ENCODE assay signal across 19 cellular contexts in the genomic region with DNA sequence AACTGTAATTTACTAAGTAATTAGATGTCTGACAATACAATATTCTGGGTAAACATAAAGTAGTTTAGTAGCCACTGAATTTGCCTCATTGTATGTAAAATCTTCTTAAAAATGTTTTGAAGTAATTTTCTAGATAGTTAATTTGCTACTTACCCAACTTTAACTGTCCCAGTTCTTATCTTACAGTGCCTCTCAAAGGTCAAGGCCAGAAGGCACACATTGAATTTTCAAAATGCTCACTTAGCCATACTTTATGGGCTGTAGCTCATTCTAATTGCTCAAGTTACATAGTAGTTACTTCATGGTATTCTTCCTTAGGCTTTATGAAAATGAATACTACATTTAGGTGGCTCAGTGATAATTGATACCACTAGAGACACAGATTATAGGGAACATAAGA.
DNase-seq lines count a peak whose midpoint lies in the region; ATAC-seq, FAIRE-seq and TF ChIP-seq lines count a peak whose summit lies in the region.
"Had no signal": no experiment of that assay in that cellular context is flagged by ENCODE, and none has a peak within 500 bp of the region (broad histone marks: within the 10 kb centered on the region; RNA-seq: fewer than 3 reads in every experiment).

No MANE protein-coding gene starts in this region.

- no peaks in the 10 kb centered on the region for H3K27me3 ChIP-seq in GM23338 (ENCODE audit: insufficient read depth)
- H3K27me3 ChIP-seq in RWPE2 (ENCODE audit: insufficient read depth, poor library complexity, severe bottlenecking): no peaks in the 10 kb centered on the region
- H3K27me3 ChIP-seq: esophagus muscularis mucosa, vagina had no signal

- H3K4me1 ChIP-seq in GM23338 (ENCODE audit: insufficient read depth) (no peaks in the 10 kb centered on the region), RWPE2 (ENCODE audit: insufficient read depth, poor library complexity, severe bottlenecking) (no peaks in the 10 kb centered on the region), kidney (ENCODE audit: control insufficient read depth in 1 of 2, insufficient read depth in 1 of 2, low read depth in 1 of 2, low read length in 2 of 2) (no peaks in the 10 kb centered on the region), mucosa of descending colon (ENCODE audit: low read depth) (no peaks in the 10 kb centered on the region)
- H3K4me1 ChIP-seq: esophagus muscularis mucosa, vagina had no signal

- peaks cover 3% of the 10 kb centered on the region; the same call in 1 of the 3 replicates for H3K9me3 Mint-ChIP-seq in GM23338

- FAIRE-seq in kidney (lab: Jason Lieb, UNC): no peak
- FAIRE-seq: astrocyte, GM18507 had no signal

- H3K4me3 Mint-ChIP-seq in GM23338: no peak overlapping the region
- H3K4me3 Mint-ChIP-seq: CD8-positive, alpha-beta memory T cell had no signal

- peak; percentile 31 for TF ChIP-seq CTCF in 22Rv1 (IDR thresholded peaks at IDR 0.05)
- peak; percentile 48 to 54 for TF ChIP-seq CTCF in GM23338 (conservative IDR thresholded peaks at IDR 0.05; ENCODE audit: low read depth in 2 of 2)
- TF ChIP-seq CTCF in RWPE2 (IDR thresholded peaks at IDR 0.05; ENCODE audit: poor library complexity, severe bottlenecking): peak; percentile 9
- TF ChIP-seq CTCF in fibroblast of villous mesenchyme (IDR thresholded peaks at IDR 0.05; ENCODE audit: insufficient read depth, low read depth, low read length): no peak
- TF ChIP-seq CTCF in kidney (IDR thresholded peaks at IDR 0.05; ENCODE audit: borderline replicate concordance, extremely low read depth, insufficient read depth): no peak
- no peak for TF ChIP-seq CTCF in mucosa of descending colon (IDR thresholded peaks at IDR 0.05)

- no peak for DNase-seq in GM23338 (ENCODE audit: low spot score)
- DNase-seq in RWPE2 (ENCODE audit: low spot score): no peak
- DNase-seq in fibroblast of villous mesenchyme (ENCODE audit: low read depth): peak; percentile 5
- no peak for DNase-seq in kidney
- no peak for DNase-seq in mucosa of descending colon
- DNase-seq: activated naive CD4-positive, alpha-beta T cell; CD8-positive, alpha-beta memory T cell; cortex of kidney; NCI-H2227 treated with DMSO at 0.1 percent for 48 hours; nucleus accumbens; stimulated activated CD4-positive, alpha-beta T cell treated with anti-CD3 and anti-CD28 coated beads, Interleukin-4, amount 100 ng/mL, for 1 hour; substantia nigra had no signal

- H3K27ac Mint-ChIP-seq in GM23338: no peak overlapping the region
- H3K27ac Mint-ChIP-seq: CD8-positive, alpha-beta memory T cell had no signal

- H3K27ac ChIP-seq in 22Rv1: no peak overlapping the region
- no peak overlapping the region for H3K27ac ChIP-seq in GM23338 (ENCODE audit: low read depth)
- H3K27ac ChIP-seq in RWPE2 (ENCODE audit: poor library complexity, severe bottlenecking): no peak overlapping the region
- H3K27ac ChIP-seq in kidney (ENCODE audit: low read depth in 2 of 2, low read length in 2 of 2): no peak overlapping the region
- H3K27ac ChIP-seq: esophagus muscularis mucosa, vagina had no signal

- H3F3A ChIP-seq in GM23338 (replicated peaks; ENCODE audit: low read depth): no peaks in the 10 kb centered on the region

- no peaks in the 10 kb centered on the region for H3K4me1 Mint-ChIP-seq in GM23338
- H3K4me1 Mint-ChIP-seq: CD8-positive, alpha-beta memory T cell had no signal

- ATAC-seq in GM23338 (no peak; the same call in 2 of the 3 replicates), RWPE2 (ENCODE audit: low read depth) (no peak), GM18498 (IDR thresholded peaks at IDR 0.05; ENCODE audit: unreplicated experiment) (no peak), mucosa of descending colon (no peak), HG03039 (IDR thresholded peaks at IDR 0.05; ENCODE audit: unreplicated experiment) (no peak)

- H3K9me3 ChIP-seq in RWPE2 (ENCODE audit: severe bottlenecking) (no peaks in the 10 kb centered on the region), kidney (ENCODE audit: control insufficient read depth in 1 of 2, low read length in 2 of 2) (no peaks in the 10 kb centered on the region), mucosa of descending colon (peaks cover 4% of the 10 kb centered on the region)
- H3K9me3 ChIP-seq: esophagus muscularis mucosa, vagina had no signal

- intact Hi-C loops in kidney (cut with DNase I): no loop called here
- intact Hi-C loops in mucosa of descending colon (cut with DNase I, micrococcal nuclease): no loop called here

- no peaks in the 10 kb centered on the region for H4K20me1 ChIP-seq in GM23338 (replicated peaks; ENCODE audit: insufficient read depth)

- H3K9ac ChIP-seq in kidney (ENCODE audit: low read length in 2 of 2): no peak overlapping the region

- H3K79me2 ChIP-seq in GM23338 (replicated peaks; ENCODE audit: insufficient read depth): no peaks in the 10 kb centered on the region

- no peak overlapping the region; the same call in 1 of the 2 replicates for H2AFZ ChIP-seq in GM23338

- H3K36me3 ChIP-seq in GM23338 (ENCODE audit: insufficient read depth): no peaks in the 10 kb centered on the region
- H3K36me3 ChIP-seq in RWPE2 (ENCODE audit: low read depth): no peaks in the 10 kb centered on the region
- no peaks in the 10 kb centered on the region for H3K36me3 ChIP-seq in kidney (ENCODE audit: control insufficient read depth in 1 of 2, insufficient read depth in 2 of 2, low read length in 2 of 2)
- H3K36me3 ChIP-seq in mucosa of descending colon (ENCODE audit: low read depth): no peaks in the 10 kb centered on the region
- H3K36me3 ChIP-seq: esophagus muscularis mucosa, vagina had no signal

- no peak overlapping the region for H3K4me3 ChIP-seq in GM23338
- H3K4me3 ChIP-seq in RWPE2 (ENCODE audit: severe bottlenecking): no peak overlapping the region
- H3K4me3 ChIP-seq in fibroblast of villous mesenchyme (ENCODE audit: low read depth, low read length): no peak overlapping the region
- H3K4me3 ChIP-seq in kidney (ENCODE audit: low read length in 2 of 2): no peak overlapping the region
- H3K4me3 ChIP-seq in mucosa of descending colon: no peak overlapping the region
- H3K4me3 ChIP-seq: esophagus muscularis mucosa, vagina had no signal

- no peaks in the 10 kb centered on the region for H3K27me3 Mint-ChIP-seq in GM23338 (ENCODE audit: insufficient read depth, low read depth, poor library complexity)
- H3K27me3 Mint-ChIP-seq: CD8-positive, alpha-beta memory T cell had no signal

- no peak overlapping the region for H3K4me2 ChIP-seq in GM23338

- H3K9me2 ChIP-seq in GM23338 (ENCODE audit: insufficient read depth): no peaks in the 10 kb centered on the region

- H3K36me3 Mint-ChIP-seq in GM23338 (ENCODE audit: low read depth): peaks cover 4% of the 10 kb centered on the region; the same call in 2 of the 3 replicates
- H3K36me3 Mint-ChIP-seq: CD8-positive, alpha-beta memory T cell had no signal

TF ChIP-seq in GM23338, 12 proteins besides CTCF, POLR2A, EP300 and RAD21 (continues in another document):
- TF ChIP-seq CREB1 (CRISPR knock-in tag; IDR thresholded peaks at IDR 0.05; ENCODE audit: low read depth) (no peak), EZH2phosphoT487 (IDR thresholded peaks at IDR 0.05; ENCODE audit: unreplicated experiment) (no peak), EZH2 (IDR thresholded peaks at IDR 0.05; ENCODE audit: low read depth, unreplicated experiment) (no peak), STAT1 (IDR thresholded peaks at IDR 0.05; ENCODE audit: unreplicated experiment) (no peak), JUNB (IDR thresholded peaks at IDR 0.05; ENCODE audit: unreplicated experiment) (no peak), ZNF331 (CRISPR knock-in tag; IDR thresholded peaks at IDR 0.05; ENCODE audit: low read depth) (no peak), ZNF114 (CRISPR knock-in tag; IDR thresholded peaks at IDR 0.05) (no peak)
- TF ChIP-seq, protein P1, sequence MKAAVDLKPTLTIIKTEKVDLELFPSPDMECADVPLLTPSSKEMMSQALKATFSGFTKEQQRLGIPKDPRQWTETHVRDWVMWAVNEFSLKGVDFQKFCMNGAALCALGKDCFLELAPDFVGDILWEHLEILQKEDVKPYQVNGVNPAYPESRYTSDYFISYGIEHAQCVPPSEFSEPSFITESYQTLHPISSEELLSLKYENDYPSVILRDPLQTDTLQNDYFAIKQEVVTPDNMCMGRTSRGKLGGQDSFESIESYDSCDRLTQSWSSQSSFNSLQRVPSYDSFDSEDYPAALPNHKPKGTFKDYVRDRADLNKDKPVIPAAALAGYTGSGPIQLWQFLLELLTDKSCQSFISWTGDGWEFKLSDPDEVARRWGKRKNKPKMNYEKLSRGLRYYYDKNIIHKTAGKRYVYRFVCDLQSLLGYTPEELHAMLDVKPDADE (IDR thresholded peaks at IDR 0.05): no peak
- TF ChIP-seq, protein P2, sequence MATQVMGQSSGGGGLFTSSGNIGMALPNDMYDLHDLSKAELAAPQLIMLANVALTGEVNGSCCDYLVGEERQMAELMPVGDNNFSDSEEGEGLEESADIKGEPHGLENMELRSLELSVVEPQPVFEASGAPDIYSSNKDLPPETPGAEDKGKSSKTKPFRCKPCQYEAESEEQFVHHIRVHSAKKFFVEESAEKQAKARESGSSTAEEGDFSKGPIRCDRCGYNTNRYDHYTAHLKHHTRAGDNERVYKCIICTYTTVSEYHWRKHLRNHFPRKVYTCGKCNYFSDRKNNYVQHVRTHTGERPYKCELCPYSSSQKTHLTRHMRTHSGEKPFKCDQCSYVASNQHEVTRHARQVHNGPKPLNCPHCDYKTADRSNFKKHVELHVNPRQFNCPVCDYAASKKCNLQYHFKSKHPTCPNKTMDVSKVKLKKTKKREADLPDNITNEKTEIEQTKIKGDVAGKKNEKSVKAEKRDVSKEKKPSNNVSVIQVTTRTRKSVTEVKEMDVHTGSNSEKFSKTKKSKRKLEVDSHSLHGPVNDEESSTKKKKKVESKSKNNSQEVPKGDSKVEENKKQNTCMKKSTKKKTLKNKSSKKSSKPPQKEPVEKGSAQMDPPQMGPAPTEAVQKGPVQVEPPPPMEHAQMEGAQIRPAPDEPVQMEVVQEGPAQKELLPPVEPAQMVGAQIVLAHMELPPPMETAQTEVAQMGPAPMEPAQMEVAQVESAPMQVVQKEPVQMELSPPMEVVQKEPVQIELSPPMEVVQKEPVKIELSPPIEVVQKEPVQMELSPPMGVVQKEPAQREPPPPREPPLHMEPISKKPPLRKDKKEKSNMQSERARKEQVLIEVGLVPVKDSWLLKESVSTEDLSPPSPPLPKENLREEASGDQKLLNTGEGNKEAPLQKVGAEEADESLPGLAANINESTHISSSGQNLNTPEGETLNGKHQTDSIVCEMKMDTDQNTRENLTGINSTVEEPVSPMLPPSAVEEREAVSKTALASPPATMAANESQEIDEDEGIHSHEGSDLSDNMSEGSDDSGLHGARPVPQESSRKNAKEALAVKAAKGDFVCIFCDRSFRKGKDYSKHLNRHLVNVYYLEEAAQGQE (IDR thresholded peaks at IDR 0.05; ENCODE audit: unreplicated experiment): no peak

Comparison
In these comparisons a context has a peak if more than half of its experiments do, and no peak if none do; other contexts are left out.
1. CTCF ChIP-seq: peak in 22Rv1 (single experiment), GM23338 (2 of 2) and RWPE2 (single experiment); none in fibroblast of villous mesenchyme (single experiment), kidney (single experiment) and mucosa of descending colon (single experiment).